1 cellular context compared by ENCODE assay signal in the genomic region with DNA sequence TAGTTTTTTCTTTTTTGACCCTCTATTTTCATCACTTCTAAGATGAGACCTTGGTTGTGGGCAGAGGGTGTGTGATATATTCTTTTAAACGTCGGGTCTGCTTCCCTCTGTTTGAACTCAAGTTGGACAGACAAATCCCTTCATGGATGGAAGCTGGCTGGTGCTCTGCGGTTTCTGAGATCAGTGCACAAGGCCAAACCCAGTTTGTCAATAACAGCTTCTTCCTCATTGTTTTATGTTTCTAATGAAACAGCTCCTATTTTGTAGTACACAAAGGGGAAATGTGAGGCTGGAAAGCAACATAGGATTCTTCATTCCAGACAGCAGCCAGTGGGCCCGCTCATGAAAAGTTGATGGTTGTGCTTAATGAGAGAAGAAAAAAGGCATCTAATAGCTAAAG.
TF ChIP-seq lines count a peak whose summit lies in the region.

No MANE protein-coding gene starts in this region.

TF ChIP-seq in HepG2, 621 proteins besides CTCF, POLR2A, EP300 and RAD21 (continued from another document):
- TF ChIP-seq, protein P1, sequence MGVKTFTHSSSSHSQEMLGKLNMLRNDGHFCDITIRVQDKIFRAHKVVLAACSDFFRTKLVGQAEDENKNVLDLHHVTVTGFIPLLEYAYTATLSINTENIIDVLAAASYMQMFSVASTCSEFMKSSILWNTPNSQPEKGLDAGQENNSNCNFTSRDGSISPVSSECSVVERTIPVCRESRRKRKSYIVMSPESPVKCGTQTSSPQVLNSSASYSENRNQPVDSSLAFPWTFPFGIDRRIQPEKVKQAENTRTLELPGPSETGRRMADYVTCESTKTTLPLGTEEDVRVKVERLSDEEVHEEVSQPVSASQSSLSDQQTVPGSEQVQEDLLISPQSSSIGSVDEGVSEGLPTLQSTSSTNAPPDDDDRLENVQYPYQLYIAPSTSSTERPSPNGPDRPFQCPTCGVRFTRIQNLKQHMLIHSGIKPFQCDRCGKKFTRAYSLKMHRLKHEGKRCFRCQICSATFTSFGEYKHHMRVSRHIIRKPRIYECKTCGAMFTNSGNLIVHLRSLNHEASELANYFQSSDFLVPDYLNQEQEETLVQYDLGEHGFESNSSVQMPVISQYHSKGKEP (CRISPR knock-in tag; IDR thresholded peaks at IDR 0.05) = no peak
- TF ChIP-seq POGZ (CRISPR knock-in tag; IDR thresholded peaks at IDR 0.05) (peak; percentile 26; the same call in 1 of the 2 replicates), SIN3A (IDR thresholded peaks at IDR 0.05; ENCODE audit: borderline replicate concordance, low read depth, low read length) (no peak), HOXA5 (CRISPR knock-in tag; IDR thresholded peaks at IDR 0.05) (no peak), CREM (IDR thresholded peaks at IDR 0.05) (0 out of 2 replicates have a peak, but pooled peaks have one; percentile 18), CREM (CRISPR knock-in tag; IDR thresholded peaks at IDR 0.05) (no peak), KLF6 (CRISPR knock-in tag; IDR thresholded peaks at IDR 0.05) (no peak), FOXA1 (IDR thresholded peaks at IDR 0.05) (no peak), FOXA1 (CRISPR knock-in tag; IDR thresholded peaks at IDR 0.05) (peak; percentile 47; the same call in 1 of the 2 replicates), BRD4 (CRISPR knock-in tag; IDR thresholded peaks at IDR 0.05) (no peak), ZNF761 (CRISPR knock-in tag; conservative IDR thresholded peaks at IDR 0.05) (no peak), ZNF841 (CRISPR knock-in tag; IDR thresholded peaks at IDR 0.05; ENCODE audit: borderline replicate concordance) (no peak), ZNF850 (CRISPR knock-in tag; conservative IDR thresholded peaks at IDR 0.05) (no peak), FOSL2 (CRISPR knock-in tag; IDR thresholded peaks at IDR 0.05) (no peak), SOX13 (IDR thresholded peaks at IDR 0.05) (no peak), SOX13 (CRISPR knock-in tag; conservative IDR thresholded peaks at IDR 0.05 in 1 of 2, IDR thresholded peaks at IDR 0.05 in 1 of 2) (peak in 1 of 2 experiments; percentile 53; a peak in 2 of 4 replicates), ZFY (CRISPR knock-in tag; IDR thresholded peaks at IDR 0.05) (no peak), SOX6 (IDR thresholded peaks at IDR 0.05) (no peak), SOX6 (CRISPR knock-in tag; IDR thresholded peaks at IDR 0.05) (peak; percentile 42; the same call in 1 of the 2 replicates), CCAR2 (optimal IDR thresholded peaks at IDR 0.05; ENCODE audit: low read depth, low read length) (no peak), FOXA3 (CRISPR knock-in tag; IDR thresholded peaks at IDR 0.05) (peak; percentile 42; the same call in 1 of the 2 replicates), SOX5 (CRISPR knock-in tag; IDR thresholded peaks at IDR 0.05; ENCODE audit: borderline replicate concordance) (peak; percentile 69; the same call in 1 of the 2 replicates), ZNF549 (CRISPR knock-in tag; IDR thresholded peaks at IDR 0.05) (no peak), CREB1 (IDR thresholded peaks at IDR 0.05) (no peak), CREB1 (CRISPR knock-in tag; IDR thresholded peaks at IDR 0.05) (0 out of 2 replicates have a peak, but pooled peaks have one; percentile 20), ZFP90 (CRISPR knock-in tag; IDR thresholded peaks at IDR 0.05; ENCODE audit: borderline replicate concordance) (no peak), HOXD1 (CRISPR knock-in tag; IDR thresholded peaks at IDR 0.05) (no peak), SAP130 (CRISPR knock-in tag; IDR thresholded peaks at IDR 0.05; ENCODE audit: low read depth) (peak; percentile 12; the same call in 1 of the 2 replicates), HNF4A (CRISPR knock-in tag; IDR thresholded peaks at IDR 0.05) (0 out of 2 replicates have a peak, but pooled peaks have one; percentile 28), TCF7 (IDR thresholded peaks at IDR 0.05; ENCODE audit: low read depth) (no peak), FOXP1 (IDR thresholded peaks at IDR 0.05) (no peak), FOXP1 (CRISPR knock-in tag; IDR thresholded peaks at IDR 0.05) (peak; percentile 35; the same call in 1 of the 2 replicates)
- TF ChIP-seq, protein P2, sequence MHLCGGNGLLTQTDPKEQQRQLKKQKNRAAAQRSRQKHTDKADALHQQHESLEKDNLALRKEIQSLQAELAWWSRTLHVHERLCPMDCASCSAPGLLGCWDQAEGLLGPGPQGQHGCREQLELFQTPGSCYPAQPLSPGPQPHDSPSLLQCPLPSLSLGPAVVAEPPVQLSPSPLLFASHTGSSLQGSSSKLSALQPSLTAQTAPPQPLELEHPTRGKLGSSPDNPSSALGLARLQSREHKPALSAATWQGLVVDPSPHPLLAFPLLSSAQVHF (CRISPR knock-in tag; IDR thresholded peaks at IDR 0.05) = no peak
- TF ChIP-seq, protein P3, sequence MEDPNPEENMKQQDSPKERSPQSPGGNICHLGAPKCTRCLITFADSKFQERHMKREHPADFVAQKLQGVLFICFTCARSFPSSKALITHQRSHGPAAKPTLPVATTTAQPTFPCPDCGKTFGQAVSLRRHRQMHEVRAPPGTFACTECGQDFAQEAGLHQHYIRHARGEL (CRISPR knock-in tag; IDR thresholded peaks at IDR 0.05) = no peak
- TF ChIP-seq, protein P4, sequence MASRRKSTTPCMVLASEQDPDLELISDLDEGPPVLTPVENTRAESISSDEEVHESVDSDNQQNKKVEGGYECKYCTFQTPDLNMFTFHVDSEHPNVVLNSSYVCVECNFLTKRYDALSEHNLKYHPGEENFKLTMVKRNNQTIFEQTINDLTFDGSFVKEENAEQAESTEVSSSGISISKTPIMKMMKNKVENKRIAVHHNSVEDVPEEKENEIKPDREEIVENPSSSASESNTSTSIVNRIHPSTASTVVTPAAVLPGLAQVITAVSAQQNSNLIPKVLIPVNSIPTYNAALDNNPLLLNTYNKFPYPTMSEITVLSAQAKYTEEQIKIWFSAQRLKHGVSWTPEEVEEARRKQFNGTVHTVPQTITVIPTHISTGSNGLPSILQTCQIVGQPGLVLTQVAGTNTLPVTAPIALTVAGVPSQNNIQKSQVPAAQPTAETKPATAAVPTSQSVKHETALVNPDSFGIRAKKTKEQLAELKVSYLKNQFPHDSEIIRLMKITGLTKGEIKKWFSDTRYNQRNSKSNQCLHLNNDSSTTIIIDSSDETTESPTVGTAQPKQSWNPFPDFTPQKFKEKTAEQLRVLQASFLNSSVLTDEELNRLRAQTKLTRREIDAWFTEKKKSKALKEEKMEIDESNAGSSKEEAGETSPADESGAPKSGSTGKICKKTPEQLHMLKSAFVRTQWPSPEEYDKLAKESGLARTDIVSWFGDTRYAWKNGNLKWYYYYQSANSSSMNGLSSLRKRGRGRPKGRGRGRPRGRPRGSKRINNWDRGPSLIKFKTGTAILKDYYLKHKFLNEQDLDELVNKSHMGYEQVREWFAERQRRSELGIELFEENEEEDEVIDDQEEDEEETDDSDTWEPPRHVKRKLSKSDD (CRISPR knock-in tag; IDR thresholded peaks at IDR 0.05; ENCODE audit: low read depth) = no peak
- TF ChIP-seq, protein P5, sequence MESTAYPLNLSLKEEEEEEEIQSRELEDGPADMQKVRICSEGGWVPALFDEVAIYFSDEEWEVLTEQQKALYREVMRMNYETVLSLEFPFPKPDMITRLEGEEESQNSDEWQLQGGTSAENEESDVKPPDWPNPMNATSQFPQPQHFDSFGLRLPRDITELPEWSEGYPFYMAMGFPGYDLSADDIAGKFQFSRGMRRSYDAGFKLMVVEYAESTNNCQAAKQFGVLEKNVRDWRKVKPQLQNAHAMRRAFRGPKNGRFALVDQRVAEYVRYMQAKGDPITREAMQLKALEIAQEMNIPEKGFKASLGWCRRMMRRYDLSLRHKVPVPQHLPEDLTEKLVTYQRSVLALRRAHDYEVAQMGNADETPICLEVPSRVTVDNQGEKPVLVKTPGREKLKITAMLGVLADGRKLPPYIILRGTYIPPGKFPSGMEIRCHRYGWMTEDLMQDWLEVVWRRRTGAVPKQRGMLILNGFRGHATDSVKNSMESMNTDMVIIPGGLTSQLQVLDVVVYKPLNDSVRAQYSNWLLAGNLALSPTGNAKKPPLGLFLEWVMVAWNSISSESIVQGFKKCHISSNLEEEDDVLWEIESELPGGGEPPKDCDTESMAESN (CRISPR knock-in tag; conservative IDR thresholded peaks at IDR 0.05) = no peak
- TF ChIP-seq, protein P6, sequence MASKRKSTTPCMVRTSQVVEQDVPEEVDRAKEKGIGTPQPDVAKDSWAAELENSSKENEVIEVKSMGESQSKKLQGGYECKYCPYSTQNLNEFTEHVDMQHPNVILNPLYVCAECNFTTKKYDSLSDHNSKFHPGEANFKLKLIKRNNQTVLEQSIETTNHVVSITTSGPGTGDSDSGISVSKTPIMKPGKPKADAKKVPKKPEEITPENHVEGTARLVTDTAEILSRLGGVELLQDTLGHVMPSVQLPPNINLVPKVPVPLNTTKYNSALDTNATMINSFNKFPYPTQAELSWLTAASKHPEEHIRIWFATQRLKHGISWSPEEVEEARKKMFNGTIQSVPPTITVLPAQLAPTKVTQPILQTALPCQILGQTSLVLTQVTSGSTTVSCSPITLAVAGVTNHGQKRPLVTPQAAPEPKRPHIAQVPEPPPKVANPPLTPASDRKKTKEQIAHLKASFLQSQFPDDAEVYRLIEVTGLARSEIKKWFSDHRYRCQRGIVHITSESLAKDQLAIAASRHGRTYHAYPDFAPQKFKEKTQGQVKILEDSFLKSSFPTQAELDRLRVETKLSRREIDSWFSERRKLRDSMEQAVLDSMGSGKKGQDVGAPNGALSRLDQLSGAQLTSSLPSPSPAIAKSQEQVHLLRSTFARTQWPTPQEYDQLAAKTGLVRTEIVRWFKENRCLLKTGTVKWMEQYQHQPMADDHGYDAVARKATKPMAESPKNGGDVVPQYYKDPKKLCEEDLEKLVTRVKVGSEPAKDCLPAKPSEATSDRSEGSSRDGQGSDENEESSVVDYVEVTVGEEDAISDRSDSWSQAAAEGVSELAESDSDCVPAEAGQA (IDR thresholded peaks at IDR 0.05; ENCODE audit: low read depth) = no peak
- TF ChIP-seq, protein P6 (CRISPR knock-in tag; IDR thresholded peaks at IDR 0.05; ENCODE audit: borderline replicate concordance) = no peak
- TF ChIP-seq, protein P7, sequence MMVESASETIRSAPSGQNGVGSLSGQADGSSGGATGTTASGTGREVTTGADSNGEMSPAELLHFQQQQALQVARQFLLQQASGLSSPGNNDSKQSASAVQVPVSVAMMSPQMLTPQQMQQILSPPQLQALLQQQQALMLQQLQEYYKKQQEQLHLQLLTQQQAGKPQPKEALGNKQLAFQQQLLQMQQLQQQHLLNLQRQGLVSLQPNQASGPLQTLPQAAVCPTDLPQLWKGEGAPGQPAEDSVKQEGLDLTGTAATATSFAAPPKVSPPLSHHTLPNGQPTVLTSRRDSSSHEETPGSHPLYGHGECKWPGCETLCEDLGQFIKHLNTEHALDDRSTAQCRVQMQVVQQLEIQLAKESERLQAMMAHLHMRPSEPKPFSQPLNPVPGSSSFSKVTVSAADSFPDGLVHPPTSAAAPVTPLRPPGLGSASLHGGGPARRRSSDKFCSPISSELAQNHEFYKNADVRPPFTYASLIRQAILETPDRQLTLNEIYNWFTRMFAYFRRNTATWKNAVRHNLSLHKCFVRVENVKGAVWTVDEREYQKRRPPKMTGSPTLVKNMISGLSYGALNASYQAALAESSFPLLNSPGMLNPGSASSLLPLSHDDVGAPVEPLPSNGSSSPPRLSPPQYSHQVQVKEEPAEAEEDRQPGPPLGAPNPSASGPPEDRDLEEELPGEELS (CRISPR knock-in tag; IDR thresholded peaks at IDR 0.05) = peak; percentile 43
- TF ChIP-seq, protein P8, sequence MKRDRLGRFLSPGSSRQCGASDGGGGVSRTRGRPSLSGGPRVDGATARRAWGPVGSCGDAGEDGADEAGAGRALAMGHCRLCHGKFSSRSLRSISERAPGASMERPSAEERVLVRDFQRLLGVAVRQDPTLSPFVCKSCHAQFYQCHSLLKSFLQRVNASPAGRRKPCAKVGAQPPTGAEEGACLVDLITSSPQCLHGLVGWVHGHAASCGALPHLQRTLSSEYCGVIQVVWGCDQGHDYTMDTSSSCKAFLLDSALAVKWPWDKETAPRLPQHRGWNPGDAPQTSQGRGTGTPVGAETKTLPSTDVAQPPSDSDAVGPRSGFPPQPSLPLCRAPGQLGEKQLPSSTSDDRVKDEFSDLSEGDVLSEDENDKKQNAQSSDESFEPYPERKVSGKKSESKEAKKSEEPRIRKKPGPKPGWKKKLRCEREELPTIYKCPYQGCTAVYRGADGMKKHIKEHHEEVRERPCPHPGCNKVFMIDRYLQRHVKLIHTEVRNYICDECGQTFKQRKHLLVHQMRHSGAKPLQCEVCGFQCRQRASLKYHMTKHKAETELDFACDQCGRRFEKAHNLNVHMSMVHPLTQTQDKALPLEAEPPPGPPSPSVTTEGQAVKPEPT (CRISPR knock-in tag; IDR thresholded peaks at IDR 0.05; ENCODE audit: low read depth) = no peak
- TF ChIP-seq, protein P9, sequence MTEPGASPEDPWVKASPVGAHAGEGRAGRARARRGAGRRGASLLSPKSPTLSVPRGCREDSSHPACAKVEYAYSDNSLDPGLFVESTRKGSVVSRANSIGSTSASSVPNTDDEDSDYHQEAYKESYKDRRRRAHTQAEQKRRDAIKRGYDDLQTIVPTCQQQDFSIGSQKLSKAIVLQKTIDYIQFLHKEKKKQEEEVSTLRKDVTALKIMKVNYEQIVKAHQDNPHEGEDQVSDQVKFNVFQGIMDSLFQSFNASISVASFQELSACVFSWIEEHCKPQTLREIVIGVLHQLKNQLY (CRISPR knock-in tag; IDR thresholded peaks at IDR 0.05) = no peak
TF ChIP-seq in HepG2: peak in this region for 13.
